Comparison of ENCODE assay signal across 1 cellular context in the genomic region with DNA sequence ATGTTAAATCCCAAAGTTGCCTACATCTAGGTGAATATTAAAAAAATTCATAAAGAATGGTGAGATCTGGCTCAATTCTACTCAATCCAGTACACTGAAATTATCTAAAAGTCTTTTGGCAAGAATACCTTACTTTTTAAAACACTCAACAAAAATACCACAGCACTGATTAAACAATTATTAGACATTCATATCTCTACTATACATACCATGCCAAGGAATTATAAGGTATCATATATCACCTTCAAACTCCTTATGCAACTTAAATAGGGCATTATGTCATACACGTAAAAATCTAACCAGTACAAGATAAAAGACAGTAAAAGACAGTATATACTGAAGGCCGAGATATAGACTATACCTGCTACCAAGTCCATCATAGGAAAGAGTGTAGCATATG.
TF ChIP-seq lines count a peak whose summit lies in the region.

No MANE protein-coding gene starts in this region.

TF ChIP-seq in GM12878, 131 proteins besides CTCF, POLR2A, EP300 and RAD21:
- TF ChIP-seq NFYA (IDR thresholded peaks at IDR 0.05; ENCODE audit: borderline replicate concordance, low read depth, low read length) (no peak), KLF5 (IDR thresholded peaks at IDR 0.05; ENCODE audit: partially characterized antibody) (no peak), STAT3 (IDR thresholded peaks at IDR 0.05; ENCODE audit: low read depth, low read length) (no peak), TAF1 (IDR thresholded peaks at IDR 0.05; ENCODE audit: borderline replicate concordance, low read depth, low read length) (no peak), MTA2 (IDR thresholded peaks at IDR 0.05; ENCODE audit: low read depth) (no peak), RB1 (IDR thresholded peaks at IDR 0.05; ENCODE audit: borderline replicate concordance) (no peak)
- TF ChIP-seq, protein P1, sequence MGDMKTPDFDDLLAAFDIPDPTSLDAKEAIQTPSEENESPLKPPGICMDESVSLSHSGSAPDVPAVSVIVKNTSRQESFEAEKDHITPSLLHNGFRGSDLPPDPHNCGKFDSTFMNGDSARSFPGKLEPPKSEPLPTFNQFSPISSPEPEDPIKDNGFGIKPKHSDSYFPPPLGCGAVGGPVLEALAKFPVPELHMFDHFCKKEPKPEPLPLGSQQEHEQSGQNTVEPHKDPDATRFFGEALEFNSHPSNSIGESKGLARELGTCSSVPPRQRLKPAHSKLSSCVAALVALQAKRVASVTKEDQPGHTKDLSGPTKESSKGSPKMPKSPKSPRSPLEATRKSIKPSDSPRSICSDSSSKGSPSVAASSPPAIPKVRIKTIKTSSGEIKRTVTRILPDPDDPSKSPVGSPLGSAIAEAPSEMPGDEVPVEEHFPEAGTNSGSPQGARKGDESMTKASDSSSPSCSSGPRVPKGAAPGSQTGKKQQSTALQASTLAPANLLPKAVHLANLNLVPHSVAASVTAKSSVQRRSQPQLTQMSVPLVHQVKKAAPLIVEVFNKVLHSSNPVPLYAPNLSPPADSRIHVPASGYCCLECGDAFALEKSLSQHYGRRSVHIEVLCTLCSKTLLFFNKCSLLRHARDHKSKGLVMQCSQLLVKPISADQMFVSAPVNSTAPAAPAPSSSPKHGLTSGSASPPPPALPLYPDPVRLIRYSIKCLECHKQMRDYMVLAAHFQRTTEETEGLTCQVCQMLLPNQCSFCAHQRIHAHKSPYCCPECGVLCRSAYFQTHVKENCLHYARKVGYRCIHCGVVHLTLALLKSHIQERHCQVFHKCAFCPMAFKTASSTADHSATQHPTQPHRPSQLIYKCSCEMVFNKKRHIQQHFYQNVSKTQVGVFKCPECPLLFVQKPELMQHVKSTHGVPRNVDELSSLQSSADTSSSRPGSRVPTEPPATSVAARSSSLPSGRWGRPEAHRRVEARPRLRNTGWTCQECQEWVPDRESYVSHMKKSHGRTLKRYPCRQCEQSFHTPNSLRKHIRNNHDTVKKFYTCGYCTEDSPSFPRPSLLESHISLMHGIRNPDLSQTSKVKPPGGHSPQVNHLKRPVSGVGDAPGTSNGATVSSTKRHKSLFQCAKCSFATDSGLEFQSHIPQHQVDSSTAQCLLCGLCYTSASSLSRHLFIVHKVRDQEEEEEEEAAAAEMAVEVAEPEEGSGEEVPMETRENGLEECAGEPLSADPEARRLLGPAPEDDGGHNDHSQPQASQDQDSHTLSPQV (IDR thresholded peaks at IDR 0.05), result no peak
